ENCODE assay signal across 24 cellular contexts in the genomic region with DNA sequence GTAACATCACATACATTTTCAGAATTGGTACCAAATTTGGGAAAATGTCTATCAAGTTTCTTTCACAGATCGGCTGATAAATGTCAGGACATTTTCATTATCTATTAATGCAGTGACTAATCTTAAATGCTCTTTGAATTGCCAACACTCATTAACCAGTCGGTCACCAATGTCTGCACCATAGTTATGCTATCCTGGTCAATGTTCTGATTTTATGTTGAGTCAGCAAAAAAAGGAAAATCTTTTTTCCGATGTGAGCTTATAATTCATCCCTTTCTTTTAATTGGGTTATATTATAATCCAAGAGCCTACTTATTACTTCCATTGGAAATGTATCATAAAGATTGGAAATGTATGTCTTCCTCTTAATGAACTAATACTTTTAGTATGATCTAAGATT.
"Had no signal": no experiment of that assay in that cellular context is flagged by ENCODE, and none has a peak within 500 bp of the region (broad histone marks: within the 10 kb centered on the region; RNA-seq: fewer than 3 reads in every experiment).

No MANE protein-coding gene starts in this region.

- FAIRE-seq: colon, endometrium, islet of Langerhans, keratinocyte had no signal

- ATAC-seq: effector memory CD8-positive, alpha-beta T cell; esophagus mucosa; heart right ventricle; left cardiac atrium; left lung; left ventricle myocardium superior; lower lobe of right lung; mucosa of descending colon had no signal

- H3K4me3 ChIP-seq: esophagus squamous epithelium, gastrocnemius medialis, heart right ventricle, left lung, lower lobe of right lung, mucosa of descending colon had no signal

- H3K36me3 ChIP-seq: esophagus squamous epithelium, gastrocnemius medialis, heart right ventricle, left lung, lower lobe of right lung had no signal

- H3K27ac ChIP-seq: epithelial cell of prostate, esophagus squamous epithelium, gastrocnemius medialis, heart right ventricle, left lung, lower lobe of right lung had no signal

- H3K9me3 ChIP-seq: esophagus squamous epithelium, gastrocnemius medialis, heart right ventricle, left lung, lower lobe of right lung, mucosa of descending colon had no signal

- DNase-seq: cortex of kidney; effector CD8-positive, alpha-beta T cell; effector memory CD8-positive, alpha-beta T cell; erythroblast; esophagus squamous epithelium; foreskin fibroblast; foreskin melanocyte; gastrocnemius medialis; glutamatergic neuron; heart right ventricle; hippocampal formation; left cardiac atrium; left lung; left ventricle myocardium superior; lower lobe of right lung; mesenchymal stem cell; mucosa of descending colon; naive B cell had no signal
